In the genomic region with DNA sequence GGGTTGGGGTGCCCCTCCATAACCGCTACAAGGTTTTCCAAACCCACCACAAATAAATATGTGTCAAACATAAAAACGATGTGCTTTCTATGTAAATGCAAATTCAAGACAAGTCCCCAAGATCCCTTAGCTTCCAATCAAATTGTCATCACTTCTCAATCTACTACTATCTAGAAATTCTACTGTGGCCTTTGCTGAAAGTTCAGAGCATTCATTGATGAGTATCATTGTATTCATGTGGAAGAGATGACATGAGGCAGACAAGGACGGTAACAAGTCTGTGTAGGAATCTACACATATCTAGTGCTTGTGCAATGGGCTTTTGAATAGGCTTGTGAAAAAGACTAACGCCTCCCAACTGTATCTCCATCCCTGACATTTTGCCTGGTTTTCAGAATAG, we compare ENCODE assay signal across 7 cellular contexts.
"Had no signal": no experiment of that assay in that cellular context is flagged by ENCODE, and none has a peak within 500 bp of the region (broad histone marks: within the 10 kb centered on the region; RNA-seq: fewer than 3 reads in every experiment).

No MANE protein-coding gene starts in this region.

- FAIRE-seq: HepG2, HTR-8/SVneo, K562 had no signal

- H3K4me3 ChIP-seq: K562 had no signal

- DNase-seq: IMR-90, KBM-7, KG1 had no signal

- H3K27ac ChIP-seq: HL-60 had no signal

- ATAC-seq: HepG2, K562 had no signal
